ENCODE assay signal across 8 cellular contexts in genomic region chr2:47225061-47225783, GRCh38. TPM values are rescaled to one million over a fixed set of nuclear protein-coding genes. Genes with fewer than 3 reads are reported as not detected.
A peak's percentile ranks its signal among the peaks of the same experiment; 100 is the strongest.
DNase-seq lines count a peak whose midpoint lies in the region; ATAC-seq and TF ChIP-seq lines count a peak whose summit lies in the region.

No MANE protein-coding gene starts in this region.

- H2AFZ ChIP-seq in trophoblast cell (ENCODE audit: insufficient read depth, low read length, poor library complexity), result no peak overlapping the region

- TF ChIP-seq POLR2A in esophagus squamous epithelium (IDR thresholded peaks at IDR 0.05), result no peak

- intact Hi-C loops in esophagus squamous epithelium (cut with DNase I), result no loop called here

- no peak for ATAC-seq in HG03521 (IDR thresholded peaks at IDR 0.05; ENCODE audit: unreplicated experiment)

- no peak for TF ChIP-seq CTCF in esophagus squamous epithelium (IDR thresholded peaks at IDR 0.05)

- no peak overlapping the region for H3K4ac ChIP-seq in trophoblast cell (ENCODE audit: low read depth, low read length)

- H3K36me3 ChIP-seq in esophagus squamous epithelium (no peaks in the 10 kb centered on the region), trophoblast cell (ENCODE audit: control insufficient read depth in 1 of 2, insufficient read depth in 2 of 2, low read length in 2 of 2) (no peaks in the 10 kb centered on the region)

- peaks cover 5 to 20% (median 7%) of the 10 kb centered on the region in 3 donors for H3K4me1 ChIP-seq in esophagus squamous epithelium
- peaks cover 16 to 31% of the 10 kb centered on the region in 2 experiments for H3K4me1 ChIP-seq in trophoblast cell (ENCODE audit: control insufficient read depth in 1 of 2, insufficient read depth in 2 of 2, low read length in 2 of 2)

- H2BK120ac ChIP-seq in trophoblast cell (ENCODE audit: insufficient read depth, low read length, poor library complexity), result peak overlapping the region; percentile 86

- no peaks in the 10 kb centered on the region for H3K27me3 ChIP-seq in esophagus squamous epithelium
- H3K27me3 ChIP-seq in trophoblast cell (ENCODE audit: insufficient read depth, low read length), result no peaks in the 10 kb centered on the region

- no peak overlapping the region for H3K23ac ChIP-seq in trophoblast cell (ENCODE audit: low read length)

- H2AK5ac ChIP-seq in trophoblast cell (ENCODE audit: low read length), result no peak overlapping the region

- 58 to 63% methylated on average over 3 to 6 of the region's 8 CpGs for WGBS in esophagus squamous epithelium, 2 donors
- WGBS in trophoblast cell (ENCODE audit: extremely low coverage, insufficient coverage, insufficient read length), result no CpG with 5 or more reads among the region's 8 CpGs

- H4K12ac ChIP-seq in trophoblast cell (ENCODE audit: low read depth, low read length), result no peak overlapping the region

- H3K4me3 ChIP-seq in esophagus squamous epithelium, result no peak overlapping the region
- no peak overlapping the region for H3K4me3 ChIP-seq in trophoblast cell (ENCODE audit: low read depth, low read length)

- no peak overlapping the region for H4K8ac ChIP-seq in trophoblast cell (ENCODE audit: low read depth, low read length)

- no peaks in the 10 kb centered on the region for H3K9me3 ChIP-seq in esophagus squamous epithelium
- no peaks in the 10 kb centered on the region for H3K9me3 ChIP-seq in trophoblast cell (ENCODE audit: insufficient read depth, low read depth, low read length)

- H2BK12ac ChIP-seq in trophoblast cell (ENCODE audit: low read length), result peak overlapping the region; percentile 99

- DNase-seq in ELR (ENCODE audit: low read depth), result peak; percentile 96
- peak; percentile 68 for DNase-seq in NCI-H774 (lab: John Stamatoyannopoulos, UW)
- DNase-seq in esophagus squamous epithelium (lab: John Stamatoyannopoulos, UW), result no peak
- peak; percentile 80 to 85 for DNase-seq in trophoblast cell
- no peak for DNase-seq in globus pallidus (ENCODE audit: low spot score)
- DNase-seq in T-helper 2 cell, result no peak
- DNase-seq in activated CD8-positive, alpha-beta memory T cell treated with anti-CD3 and anti-CD28 coated beads, Interleukin-2, amount 50 U/mL, for 4 hours, result no peak

- peaks cover 17% of the 10 kb centered on the region for H3K79me1 ChIP-seq in trophoblast cell (ENCODE audit: low read length)

- no peak overlapping the region for H4K91ac ChIP-seq in trophoblast cell (ENCODE audit: low read depth, low read length)

- peak overlapping the region; percentile 28 for H3K4me2 ChIP-seq in trophoblast cell (ENCODE audit: low read length)

- no peak overlapping the region for H3K9ac ChIP-seq in trophoblast cell (ENCODE audit: low read length)

- peak overlapping the region; percentile 91 for H3K18ac ChIP-seq in trophoblast cell (ENCODE audit: low read length)

- H3K79me2 ChIP-seq in trophoblast cell (ENCODE audit: control insufficient read depth, insufficient read depth, low read length, poor library complexity), result peaks cover 2% of the 10 kb centered on the region

- H3K14ac ChIP-seq in trophoblast cell (ENCODE audit: low read length), result peak overlapping the region; percentile 90

- H3K27ac ChIP-seq in esophagus squamous epithelium, result peak overlapping the region in 3 of 4 donors; percentile 17 to 50 (median 38)
- peak overlapping the region; percentile 30 for H3K27ac ChIP-seq in trophoblast cell (ENCODE audit: low read depth, low read length)

- H2BK5ac ChIP-seq in trophoblast cell (ENCODE audit: low read depth, low read length, poor library complexity), result peak overlapping the region; percentile 81

RNA-seq across cellular contexts. Expression of gene CALM2, which starts 48.9 kb away (rescaled TPM):
- 100 to 1,000 TPM; 143 to 454 (median 312) TPM for total RNA-seq in esophagus squamous epithelium
- polyA plus RNA-seq in trophoblast cell (2013), result 455 and 462 TPM in 2 replicates

Comparison
In these comparisons a context has a peak if more than half of its experiments do, and no peak if none do; other contexts are left out.
1. DNase-seq: peak in ELR (single experiment), NCI-H774 (single experiment) and trophoblast cell (2 of 2); none in esophagus squamous epithelium (single experiment), globus pallidus (single experiment), T-helper 2 cell (0 of 5) and activated CD8-positive, alpha-beta memory T cell treated with anti-CD3 and anti-CD28 coated beads, Interleukin-2, amount 50 U/mL, for 4 hours (single experiment).